21 cellular contexts compared by ENCODE assay signal in the genomic region with DNA sequence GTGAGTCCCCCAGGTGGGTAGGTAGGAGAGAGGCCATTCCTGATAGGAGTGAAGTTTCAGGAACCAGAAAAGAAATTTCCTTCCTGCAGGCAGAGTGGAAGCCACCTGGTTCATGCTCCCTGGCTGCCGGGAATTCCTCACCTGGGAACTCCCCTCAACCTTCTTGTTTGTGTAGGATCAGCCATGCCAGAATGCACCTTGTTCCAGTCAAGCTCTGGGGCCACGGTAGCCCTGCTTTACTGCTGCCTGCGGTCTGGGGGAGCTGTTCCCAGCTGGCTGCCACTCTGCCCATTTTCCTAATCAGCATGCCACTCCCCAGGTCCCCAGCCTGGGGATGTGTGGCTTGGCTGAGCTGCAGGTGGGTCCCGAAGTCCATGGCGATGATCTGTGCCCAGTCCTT. TPM values are rescaled to one million over a fixed set of nuclear protein-coding genes. Genes with fewer than 3 reads are reported as not detected.
DNase-seq lines count a peak whose midpoint lies in the region; ATAC-seq and TF ChIP-seq lines count a peak whose summit lies in the region.
"Had no signal": no experiment of that assay in that cellular context is flagged by ENCODE, and none has a peak within 500 bp of the region (broad histone marks: within the 10 kb centered on the region; RNA-seq: fewer than 3 reads in every experiment).

No MANE protein-coding gene starts in this region.

- H3K9me3 ChIP-seq in H9 (ENCODE audit: control insufficient read depth, low read depth, low read length) (no peaks in the 10 kb centered on the region), body of pancreas (no peaks in the 10 kb centered on the region), upper lobe of left lung (no peaks in the 10 kb centered on the region), sigmoid colon (no peaks in the 10 kb centered on the region)
- H3K9me3 ChIP-seq: adrenal gland had no signal

- WGBS in H9 (ENCODE audit: extremely low coverage, insufficient read length, low lambda C conversion rate) = no CpG with 5 or more reads among the region's 5 CpGs
- WGBS in body of pancreas, 2 donors = 17 to 47% methylated on average over 2 to 5 of the region's 5 CpGs
- WGBS in upper lobe of left lung, 2 donors = 59 to 64% methylated on average over 5 of the region's 5 CpGs
- 48 to 70% methylated on average over 5 of the region's 5 CpGs for WGBS in sigmoid colon, 2 donors

- H2BK5ac ChIP-seq in H9 (ENCODE audit: insufficient read length, low read length) = no peak overlapping the region

- DNase-seq in H9 (no peak), body of pancreas (peak in 2 of 4 donors; percentile 33 to 49), left lobe of liver (ENCODE audit: low spot score) (no peak), upper lobe of left lung (no peak), sigmoid colon (no peak), NCI-H2081 treated with DMSO at 0.1 percent for 48 hours (lab: John Stamatoyannopoulos, UW) (no peak)
- no peak for DNase-seq in stimulated activated effector memory CD8-positive, alpha-beta T cell treated with anti-CD3 and anti-CD28 coated beads, Interleukin-12 subunit alpha, Interleukin-12 subunit beta, amount 100 ng/mL, for 72 hours (ENCODE audit: low spot score in 2 of 2)
- DNase-seq: activated B cell treated with CpG ODN at 0.5 μM for 24 hours; GF-D8; GOT3; immature natural killer cell; NCI-H1105 treated with DMSO at 0.1 percent for 48 hours; SHP77; stimulated activated naive CD4-positive, alpha-beta T cell had no signal

- no peak overlapping the region for H2AFZ ChIP-seq in H9 (ENCODE audit: low read length)

- H3T11ph ChIP-seq in H9 (ENCODE audit: low read length) = no peak overlapping the region

- intact Hi-C loops in body of pancreas (cut with DNase I) (no loop called here), sigmoid colon (cut with DNase I) (no loop called here)

- 0 out of 3 replicates have a peak, but pooled peaks have one; percentile 15 for TF ChIP-seq CTCF in H9 (conservative IDR thresholded peaks at IDR 0.05)
- TF ChIP-seq CTCF in body of pancreas (IDR thresholded peaks at IDR 0.05) = no peak
- TF ChIP-seq CTCF in upper lobe of left lung (IDR thresholded peaks at IDR 0.05) = no peak
- no peak for TF ChIP-seq CTCF in sigmoid colon (IDR thresholded peaks at IDR 0.05)

- H3K23ac ChIP-seq in H9 (ENCODE audit: insufficient read length, low read depth, low read length) = no peak overlapping the region

- no peak overlapping the region for H3K27ac Mint-ChIP-seq in H9
- H3K27ac Mint-ChIP-seq in stimulated activated effector memory CD8-positive, alpha-beta T cell treated with anti-CD3 and anti-CD28 coated beads, Interleukin-12 subunit alpha, Interleukin-12 subunit beta, amount 100 ng/mL, for 72 hours = peak overlapping the region; percentile 13
- H3K27ac Mint-ChIP-seq: activated B cell treated with CpG ODN at 0.5 μM for 24 hours had no signal

- no peaks in the 10 kb centered on the region for H3K23me2 ChIP-seq in H9 (ENCODE audit: insufficient read length, low read depth, low read length, poor library complexity, severe bottlenecking)

- H3K4ac ChIP-seq in H9 (ENCODE audit: low read depth, low read length) = no peak overlapping the region

- H2BK20ac ChIP-seq in H9 (ENCODE audit: low read depth, low read length, poor library complexity, severe bottlenecking) = no peak overlapping the region

- no peak overlapping the region for H2AK5ac ChIP-seq in H9 (ENCODE audit: insufficient read length, low read length)

- H3K56ac ChIP-seq in H9 (ENCODE audit: insufficient read length, low read depth, low read length) = no peak overlapping the region

- no peaks in the 10 kb centered on the region; a peak in 2 of 5 replicates for H3K9me3 Mint-ChIP-seq in H9
- H3K9me3 Mint-ChIP-seq in stimulated activated effector memory CD8-positive, alpha-beta T cell treated with anti-CD3 and anti-CD28 coated beads, Interleukin-12 subunit alpha, Interleukin-12 subunit beta, amount 100 ng/mL, for 72 hours = no peaks in the 10 kb centered on the region
- H3K9me3 Mint-ChIP-seq: activated B cell treated with CpG ODN at 0.5 μM for 24 hours, immature natural killer cell had no signal

- ATAC-seq in body of pancreas (peak; percentile 38), left lobe of liver (peak; percentile 38), upper lobe of left lung (ENCODE audit: low FRiP score in 2 of 2) (no peak)
- no peak for ATAC-seq in stimulated activated effector memory CD8-positive, alpha-beta T cell treated with anti-CD3 and anti-CD28 coated beads, Interleukin-12 subunit alpha, Interleukin-12 subunit beta, amount 100 ng/mL, for 72 hours

- no peaks in the 10 kb centered on the region for H3K79me2 ChIP-seq in H9 (ENCODE audit: insufficient read depth, low read length)

- no peak overlapping the region for H3K27ac ChIP-seq in H9 (ENCODE audit: insufficient read length, low read depth, low read length)
- H3K27ac ChIP-seq in body of pancreas = peak overlapping the region in 2 of 4 donors; percentile 47 to 53
- H3K27ac ChIP-seq in upper lobe of left lung = peak overlapping the region in 1 of 4 donors; percentile 7
- peak overlapping the region in 1 of 4 donors; percentile 61 for H3K27ac ChIP-seq in sigmoid colon
- H3K27ac ChIP-seq: KMS-11 had no signal

- H3K4me3 ChIP-seq in body of pancreas (no peak overlapping the region), upper lobe of left lung (no peak overlapping the region), sigmoid colon (no peak overlapping the region)
- H3K4me3 ChIP-seq: adrenal gland had no signal

- H4K20me1 ChIP-seq in H9 (ENCODE audit: control insufficient read depth, insufficient read depth, insufficient read length) = no peaks in the 10 kb centered on the region

- TF ChIP-seq EP300 in upper lobe of left lung (IDR thresholded peaks at IDR 0.05) (no peak), sigmoid colon (IDR thresholded peaks at IDR 0.05) (no peak)

- H3K4me2 ChIP-seq in H9 (ENCODE audit: insufficient read depth, insufficient read length, low read length) = no peak overlapping the region
- H3K4me2 ChIP-seq: KMS-11 had no signal

- H2BK15ac ChIP-seq in H9 (ENCODE audit: low read depth, low read length) = no peak overlapping the region

- H3K27me3 ChIP-seq in H9 (ENCODE audit: insufficient read depth, low read length) = no peaks in the 10 kb centered on the region
- H3K27me3 ChIP-seq in body of pancreas = no peaks in the 10 kb centered on the region
- H3K27me3 ChIP-seq in upper lobe of left lung = no peaks in the 10 kb centered on the region
- H3K27me3 ChIP-seq in sigmoid colon = no peaks in the 10 kb centered on the region
- H3K27me3 ChIP-seq: adrenal gland had no signal

- H3K4me1 ChIP-seq in H9 (ENCODE audit: insufficient read depth, low read length) (0 out of 2 replicates have a peak, but pooled peaks cover 4% of the 10 kb centered on the region), body of pancreas (peaks cover 16% of the 10 kb centered on the region), upper lobe of left lung (peaks cover 7 to 33% (median 22%) of the 10 kb centered on the region in 4 donors), sigmoid colon (peaks cover 0 to 50% (median 34%) of the 10 kb centered on the region in 4 donors)

- H3K14ac ChIP-seq in H9 (ENCODE audit: insufficient read depth, low read length) = no peak overlapping the region

- H3K9ac ChIP-seq in H9 (ENCODE audit: extremely low read depth, insufficient read length, low read length) = no peak overlapping the region
- H3K9ac ChIP-seq: KMS-11 had no signal

- H4K91ac ChIP-seq in H9 (ENCODE audit: insufficient read length, low read depth, low read length) = no peak overlapping the region

- H3K4me1 Mint-ChIP-seq in H9 = peaks cover 7% of the 10 kb centered on the region in 2 experiments
- peaks cover 6% of the 10 kb centered on the region for H3K4me1 Mint-ChIP-seq in stimulated activated effector memory CD8-positive, alpha-beta T cell treated with anti-CD3 and anti-CD28 coated beads, Interleukin-12 subunit alpha, Interleukin-12 subunit beta, amount 100 ng/mL, for 72 hours

- H4K5ac ChIP-seq in H9 (ENCODE audit: insufficient read length, low read depth, low read length) = no peak overlapping the region

- H4K8ac ChIP-seq in H9 (replicated peaks; ENCODE audit: insufficient read length, low read depth, low read length) = no peak overlapping the region

- no peak overlapping the region for H3K18ac ChIP-seq in H9 (ENCODE audit: insufficient read length, low read depth, low read length)

- H3K36me3 Mint-ChIP-seq in H9 (ENCODE audit: insufficient read depth in 1 of 3, low read depth in 3 of 3) = no peaks in the 10 kb centered on the region
- no peaks in the 10 kb centered on the region for H3K36me3 Mint-ChIP-seq in stimulated activated effector memory CD8-positive, alpha-beta T cell treated with anti-CD3 and anti-CD28 coated beads, Interleukin-12 subunit alpha, Interleukin-12 subunit beta, amount 100 ng/mL, for 72 hours
- H3K36me3 Mint-ChIP-seq: immature natural killer cell had no signal

- H2BK120ac ChIP-seq in H9 (ENCODE audit: low read depth, low read length, poor library complexity, severe bottlenecking) = no peak overlapping the region

- H3K27me3 Mint-ChIP-seq in H9 (ENCODE audit: low read depth) = no peaks in the 10 kb centered on the region; the same call in 1 of the 2 replicates

- TF ChIP-seq POLR2A in body of pancreas (IDR thresholded peaks at IDR 0.05) = no peak
- TF ChIP-seq POLR2A in upper lobe of left lung (IDR thresholded peaks at IDR 0.05) = no peak
- no peak for TF ChIP-seq POLR2A in sigmoid colon (IDR thresholded peaks at IDR 0.05)

- no peak overlapping the region for H2BK12ac ChIP-seq in H9 (ENCODE audit: insufficient read length, low read depth, low read length)

- no peaks in the 10 kb centered on the region for H3K79me1 ChIP-seq in H9 (ENCODE audit: insufficient read depth, low read depth, low read length, poor library complexity, severe bottlenecking)

- H3K36me3 ChIP-seq in body of pancreas (replicated peaks in 1 of 2; ENCODE audit: insufficient read depth in 1 of 2, low read depth in 2 of 2) (no peaks in the 10 kb centered on the region), upper lobe of left lung (no peaks in the 10 kb centered on the region), sigmoid colon (no peaks in the 10 kb centered on the region)
- H3K36me3 ChIP-seq: adrenal gland had no signal

- no peak overlapping the region for H3K4me3 Mint-ChIP-seq in H9
- H3K4me3 Mint-ChIP-seq in stimulated activated effector memory CD8-positive, alpha-beta T cell treated with anti-CD3 and anti-CD28 coated beads, Interleukin-12 subunit alpha, Interleukin-12 subunit beta, amount 100 ng/mL, for 72 hours = no peak overlapping the region
- H3K4me3 Mint-ChIP-seq: activated B cell treated with CpG ODN at 0.5 μM for 24 hours, immature natural killer cell had no signal

RNA-seq across cellular contexts. Expression of a gene that starts 18.7 kb away (rescaled TPM):
- 15.3 and 16.1 TPM in 2 replicates for total RNA-seq in H9 (2021)
- 10 to 100 TPM; 31.3 to 42.3 TPM for total RNA-seq in body of pancreas
- total RNA-seq in left lobe of liver = 48.2 TPM
- 10 to 100 TPM; 26.2 to 83.3 (median 70.8) TPM for total RNA-seq in upper lobe of left lung
- total RNA-seq in sigmoid colon = 10 to 100 TPM; 20.3 to 28.0 (median 25.0) TPM
- 100 to 1,000 TPM in 1 of 3 donors, 10 to 100 TPM in 2; 24.0 to 107 (median 61.5) TPM for polyA plus RNA-seq in sigmoid colon

RNA-seq across cellular contexts. Expression of a gene that starts 54.1 kb away (rescaled TPM):
- total RNA-seq in H9 (2021) (not detected in 2 replicates), body of pancreas (not detected), left lobe of liver (not detected), upper lobe of left lung (not detected), sigmoid colon (not detected)
- polyA plus RNA-seq in sigmoid colon = 1,000 to 10,000 TPM in 1 of 3 donors, 100 to 1,000 TPM in 1, 10 to 100 TPM in 1; 26.4 to 1,105 (median 121) TPM
- total RNA-seq: activated B cell treated with CpG ODN at 0.5 μM for 24 hours; activated CD8-positive, alpha-beta memory T cell treated with anti-CD3 and anti-CD28 coated beads for 36 hours; endothelial cell of umbilical vein; glomerular endothelial cell; osteoblast; T-helper 1 cell treated with Interleukin-12 subunit alpha and Interleukin-12 subunit beta and Interleukin-4 antibody, amounts not matched to agents 30 ng/mL and 1 ng/mL, for 36 hours had no signal
- polyA plus RNA-seq: endothelial cell of umbilical vein, immature natural killer cell had no signal

Comparison
In these comparisons a context has a peak if more than half of its experiments do, and no peak if none do; other contexts are left out.
1. ATAC-seq: peak in body of pancreas (single experiment) and left lobe of liver (single experiment); none in stimulated activated effector memory CD8-positive, alpha-beta T cell treated with anti-CD3 and anti-CD28 coated beads, Interleukin-12 subunit alpha, Interleukin-12 subunit beta, amount 100 ng/mL, for 72 hours (single experiment) and upper lobe of left lung (0 of 2).